In the genomic region with DNA sequence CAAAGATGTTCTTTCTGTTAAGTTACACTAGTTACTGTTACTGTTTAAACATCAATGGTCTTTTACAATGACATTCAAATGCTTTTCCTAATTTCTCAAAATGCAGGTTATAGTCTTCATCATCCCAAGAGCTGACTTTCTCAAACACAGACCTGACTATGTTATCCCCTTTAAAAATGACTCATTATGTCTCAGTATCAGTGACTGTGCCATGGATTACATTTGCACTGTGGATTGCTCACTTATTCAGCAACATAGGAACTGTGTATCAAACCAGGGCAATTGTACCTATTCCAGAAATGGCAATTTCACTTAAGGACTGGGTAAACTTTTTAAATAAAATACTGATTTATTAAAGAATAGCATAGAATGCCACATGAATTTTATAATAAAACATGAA, we compare ENCODE assay signal across 23 cellular contexts.
"Had no signal": no experiment of that assay in that cellular context is flagged by ENCODE, and none has a peak within 500 bp of the region (broad histone marks: within the 10 kb centered on the region; RNA-seq: fewer than 3 reads in every experiment).

No MANE protein-coding gene starts in this region.

- DNase-seq: activated CD4-positive, alpha-beta memory T cell treated with anti-CD3 and anti-CD28 coated beads, Interleukin-2, amount 10 ng/mL, durations not matched to agents 7 days and 5 days; activated CD4-positive, alpha-beta T cell treated with anti-CD3 and anti-CD28 coated beads for 36 hours; activated CD4-positive, alpha-beta T cell treated with anti-CD3 and anti-CD28 coated beads, Interleukin-2, amount 50 U/mL, for 1 hour; activated gamma-delta T cell; activated naive CD4-positive, alpha-beta T cell treated with anti-CD3 and anti-CD28 coated beads for 36 hours; activated T-cell treated with anti-CD3 and anti-CD28 coated beads for 4 hours; activated T-cell treated with anti-CD3 and anti-CD28 coated beads, Interleukin-2, amount 50 U/mL, for 48 hours; caudate nucleus; IMR-90; KBM-7; NCI-H1048; NCI-H146; NCI-H187 treated with DMSO at 0.1 percent for 48 hours; NCI-H2171; NCI-H226; NCI-H510A; NCI-H526 treated with DMSO at 0.1 percent for 48 hours; PC-9; T-cell; WERI-Rb-1 had no signal

- H3K4me3 ChIP-seq: PC-9, SK-N-MC had no signal

- ATAC-seq: activated CD4-positive, alpha-beta T cell treated with anti-CD3 and anti-CD28 coated beads for 36 hours; activated T-helper 17 cell treated with anti-CD3 and anti-CD28 coated beads, Interleukin-2, amount 50 U/mL, for 72 hours; Right ventricle myocardium inferior; T-cell had no signal

- H3K4me2 ChIP-seq: PC-9 had no signal

- H3K36me3 ChIP-seq: WERI-Rb-1 had no signal

- H3K27ac ChIP-seq: PC-9, SK-N-MC, WERI-Rb-1 had no signal

- H2AFZ ChIP-seq: PC-9 had no signal
